In the genomic region with DNA sequence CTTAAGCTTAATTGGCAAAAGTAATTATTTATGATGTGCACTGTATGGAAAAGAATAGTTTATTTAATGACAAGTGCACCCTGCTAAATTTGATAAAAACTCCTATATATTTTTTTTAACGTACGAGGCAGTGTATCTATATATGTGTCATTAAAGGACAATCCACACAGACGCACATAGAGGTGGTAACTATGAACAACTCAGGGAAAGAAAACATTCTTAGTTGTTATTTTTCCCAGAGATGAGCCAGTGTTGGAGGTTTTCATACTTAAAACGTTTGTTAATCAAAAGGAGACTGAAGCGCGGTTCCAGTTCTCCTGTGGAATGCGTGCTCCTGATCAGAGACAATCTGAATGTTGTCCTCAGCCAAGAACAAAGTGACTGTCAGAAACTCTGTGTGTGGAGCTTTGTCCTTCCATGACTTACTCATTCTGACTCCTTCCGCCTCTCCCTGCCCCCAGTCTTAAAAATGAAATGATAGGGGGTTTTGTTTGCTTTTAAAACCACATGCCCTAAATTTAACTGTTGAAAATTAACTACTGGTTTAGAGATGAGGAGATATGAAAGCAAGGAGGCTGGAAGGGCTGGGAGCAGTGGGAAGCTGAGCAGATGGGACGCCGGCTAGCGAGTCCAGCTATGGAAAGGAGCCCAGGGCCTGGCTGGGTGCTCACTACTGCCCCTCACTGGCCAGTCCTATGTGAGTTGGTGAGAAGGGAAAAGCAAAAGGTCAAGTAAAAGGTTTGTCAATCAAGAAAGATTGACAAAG, we compare ENCODE assay signal across 8 cellular contexts.
DNase-seq lines count a peak whose midpoint lies in the region; ATAC-seq lines count a peak whose summit lies in the region.

No MANE protein-coding gene starts in this region.

- no peak overlapping the region for H4K8ac ChIP-seq in mesenchymal stem cell (ENCODE audit: low read length)

- no peak overlapping the region for H2BK15ac ChIP-seq in mesenchymal stem cell (ENCODE audit: low read depth, poor library complexity, severe bottlenecking)

- H2AK5ac ChIP-seq in mesenchymal stem cell (ENCODE audit: low read length, severe bottlenecking): no peak overlapping the region

- no peak overlapping the region for H4K91ac ChIP-seq in mesenchymal stem cell (ENCODE audit: low read length)

- H3K4ac ChIP-seq in mesenchymal stem cell (ENCODE audit: low read depth in 1 of 2, low read length in 2 of 2): no peak overlapping the region

- H2BK12ac ChIP-seq in mesenchymal stem cell (ENCODE audit: low read length in 2 of 2): no peak overlapping the region

- peak; percentile 61 for ATAC-seq in aorta (ENCODE audit: low FRiP score)

- H3K9ac ChIP-seq in mesenchymal stem cell (ENCODE audit: low read length): peak overlapping the region; percentile 80

- no peak overlapping the region for H3K14ac ChIP-seq in mesenchymal stem cell (ENCODE audit: low read length in 2 of 2)

- no peak overlapping the region for H3K18ac ChIP-seq in mesenchymal stem cell (ENCODE audit: low read depth in 1 of 2, low read length in 2 of 2)

- peaks cover 31 to 61% of the 10 kb centered on the region in 2 experiments for H3K36me3 ChIP-seq in mesenchymal stem cell (ENCODE audit: control insufficient read depth in 1 of 2, insufficient read depth in 2 of 2, low read depth in 1 of 2, low read length in 2 of 2)
- H3K36me3 ChIP-seq in aorta (ENCODE audit: control insufficient read depth in 1 of 2, insufficient read depth in 2 of 2, low read length in 1 of 2): peaks cover 0 to 7% of the 10 kb centered on the region in 2 donors

- H3K4me1 ChIP-seq in mesenchymal stem cell (ENCODE audit: control insufficient read depth, insufficient read depth, low read depth, low read length) (peaks cover 21% of the 10 kb centered on the region), aorta (ENCODE audit: control insufficient read depth in 1 of 2, insufficient read depth in 2 of 2, low read length in 2 of 2) (peaks cover 0 to 11% of the 10 kb centered on the region in 2 donors)

- peak overlapping the region in 1 of 2 experiments; percentile 57 for H3K4me3 ChIP-seq in mesenchymal stem cell (ENCODE audit: insufficient read depth in 1 of 2, low read depth in 1 of 2, low read length in 2 of 2)
- H3K4me3 ChIP-seq in aorta (ENCODE audit: low read length in 2 of 2): no peak overlapping the region

- intact Hi-C loops in aorta (cut with DNase I): loop anchor here in 1 of 2 donors (10.0 kb wide), 2 partner anchors 50 to 200 kb away; no protein-coding TSS in a partner anchor

- 14% methylated on average over 8 of the region's 11 CpGs for WGBS in mesenchymal stem cell
- 3 to 5% methylated on average over 11 of the region's 11 CpGs for whole genome bisulfite sequencing in aorta, 2 donors

- no peak overlapping the region for H2BK5ac ChIP-seq in mesenchymal stem cell (ENCODE audit: low read depth, low read length, poor library complexity, severe bottlenecking)

- no peak overlapping the region for H3K23ac ChIP-seq in mesenchymal stem cell (ENCODE audit: low read length in 2 of 2)

- H2BK120ac ChIP-seq in mesenchymal stem cell (ENCODE audit: low read depth, low read length): no peak overlapping the region

- H3K4me2 ChIP-seq in mesenchymal stem cell (ENCODE audit: low read length, poor library complexity, severe bottlenecking): peak overlapping the region; percentile 17

- H3K9me3 ChIP-seq in mesenchymal stem cell (ENCODE audit: control insufficient read depth, low read length): no peaks in the 10 kb centered on the region
- no peaks in the 10 kb centered on the region for H3K9me3 ChIP-seq in aorta (ENCODE audit: control insufficient read depth, low read length)

- DNase-seq in C1 segment of cervical spinal cord (lab: John Stamatoyannopoulos, UW): peak in 11 of 14 donors; percentile 14 to 72 (median 58)
- DNase-seq in LoVo (ENCODE audit: low spot score): peak; percentile 77
- peak; percentile 71 for DNase-seq in dermis blood vessel endothelial cell
- peak; percentile 92 for DNase-seq in mesenchymal stem cell
- peak; percentile 63 to 82 for DNase-seq in aorta
- no peak for DNase-seq in NK-92 treated with Interleukin-12 subunit alpha and Interleukin-12 subunit beta, amount 100 ng/mL, for 24 hours (lab: John Stamatoyannopoulos, UW)
- no peak for DNase-seq in NOMO-1 treated with DMSO at 0.1 percent for 48 hours (lab: John Stamatoyannopoulos, UW; ENCODE audit: unreplicated experiment)
- DNase-seq in COR-L47 (lab: John Stamatoyannopoulos, UW): no peak

- H3K27me3 ChIP-seq in mesenchymal stem cell (ENCODE audit: control insufficient read depth in 1 of 2, insufficient read depth in 1 of 2, low read length in 2 of 2): no peaks in the 10 kb centered on the region
- H3K27me3 ChIP-seq in aorta (ENCODE audit: control insufficient read depth in 1 of 2, insufficient read depth in 2 of 2, low read length in 1 of 2): no peaks in the 10 kb centered on the region

- H2AFZ ChIP-seq in mesenchymal stem cell (ENCODE audit: low read depth, low read length): no peak overlapping the region

- H3K79me1 ChIP-seq in mesenchymal stem cell (replicated peaks; ENCODE audit: low read length, poor library complexity, severe bottlenecking): peaks cover 7% of the 10 kb centered on the region

- H3K27ac ChIP-seq in mesenchymal stem cell (ENCODE audit: low read length, poor library complexity, severe bottlenecking) (peak overlapping the region; percentile 91), aorta (ENCODE audit: low read depth in 1 of 2, low read length in 2 of 2) (peak overlapping the region in 1 of 2 donors; percentile 73)

Comparison
In these comparisons a context has a peak if more than half of its experiments do, and no peak if none do; other contexts are left out.
1. DNase-seq: peak in C1 segment of cervical spinal cord (11 of 14), LoVo (single experiment), dermis blood vessel endothelial cell (single experiment), mesenchymal stem cell (single experiment) and aorta (2 of 2); none in NK-92 treated with Interleukin-12 subunit alpha and Interleukin-12 subunit beta, amount 100 ng/mL, for 24 hours (single experiment), NOMO-1 treated with DMSO at 0.1 percent for 48 hours (single experiment) and COR-L47 (single experiment).